Comparison of ENCODE assay signal across 8 cellular contexts in the genomic region with DNA sequence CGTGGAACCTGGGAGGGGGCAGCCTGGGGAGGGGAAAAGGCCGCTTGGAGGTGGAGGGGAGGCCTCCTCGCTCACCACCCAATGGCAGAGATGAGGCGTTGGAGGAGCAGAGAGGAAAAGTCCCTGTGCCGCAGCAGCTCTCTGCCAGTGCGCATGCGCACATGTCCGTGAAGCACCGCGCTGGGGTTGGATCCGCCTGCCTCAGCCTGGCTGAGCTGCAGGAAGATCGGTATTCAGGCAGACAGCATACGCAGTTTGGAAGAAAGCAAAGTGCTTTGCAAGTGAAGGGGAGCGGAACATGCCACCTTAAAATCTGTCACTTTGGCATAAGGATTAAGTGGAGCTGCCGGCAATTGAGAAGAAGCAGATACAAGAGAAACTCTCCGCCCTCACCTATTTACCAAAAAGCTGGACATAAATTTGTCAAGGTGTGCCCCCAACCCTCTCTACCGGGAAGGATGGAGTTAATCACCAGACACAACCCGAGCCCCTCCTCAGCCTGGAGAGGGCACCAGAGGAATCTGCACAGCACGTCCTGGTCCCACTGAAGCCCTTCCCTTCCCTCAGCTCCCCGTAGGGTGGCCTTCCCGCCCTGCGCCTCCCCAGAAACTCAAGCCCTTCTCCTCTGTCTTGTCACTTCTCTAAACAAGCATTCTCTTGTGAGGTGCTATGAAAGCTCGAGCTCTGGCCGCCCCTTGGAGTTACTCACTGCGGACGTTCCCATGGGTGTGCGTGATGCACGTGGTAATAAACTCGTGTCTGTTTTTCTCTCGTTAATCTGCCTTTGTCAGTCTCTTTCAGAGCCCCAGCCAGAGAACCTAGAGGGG. TPM values are rescaled to one million over a fixed set of nuclear protein-coding genes. Genes with fewer than 3 reads are reported as not detected.
DNase-seq lines count a peak whose midpoint lies in the region; ATAC-seq and TF ChIP-seq lines count a peak whose summit lies in the region.

No MANE protein-coding gene starts in this region.

- H3K4me3 ChIP-seq in adrenal gland (peak overlapping the region in 2 of 4 donors; percentile 2 to 54), heart right ventricle (peak overlapping the region in 9 of 10 donors; percentile 35 to 61 (median 52)), ovary (peak overlapping the region; percentile 50)

- TF ChIP-seq CTCF in C4-2B (conservative IDR thresholded peaks at IDR 0.05) (no peak), adrenal gland (IDR thresholded peaks at IDR 0.05) (no peak), heart right ventricle (IDR thresholded peaks at IDR 0.05) (peak in 6 of 9 donors; percentile 10 to 39 (median 22)), ovary (IDR thresholded peaks at IDR 0.05) (peak in 1 of 3 donors; percentile 22)

- peaks cover 7 to 12% of the 10 kb centered on the region in 2 donors for H3K4me1 ChIP-seq in adrenal gland (replicated peaks in 1 of 2)
- peaks cover 0 to 34% (median 16%) of the 10 kb centered on the region in 9 donors for H3K4me1 ChIP-seq in heart right ventricle
- H3K4me1 ChIP-seq in ovary (ENCODE audit: insufficient read depth): peaks cover 8% of the 10 kb centered on the region

- DNase-seq in M059J (ENCODE audit: low read depth) (peak; percentile 76), T-helper 1 cell (peak; percentile 33 to 78 (median 58)), adrenal gland (peak; percentile 87 to 93 (median 89)), heart right ventricle (peak; percentile 86 to 91), ovary (peak; percentile 91 to 93 (median 93))

- H3K27ac ChIP-seq in C4-2B (peak overlapping the region; percentile 27), adrenal gland (peak overlapping the region in 2 of 5 donors; percentile 34 to 35), heart right ventricle (peak overlapping the region in 9 of 10 donors; percentile 11 to 72 (median 60)), ovary (peak overlapping the region; percentile 36 to 75), temporal lobe (ENCODE audit: low read depth, low read length) (peak overlapping the region; percentile 41)

- TF ChIP-seq EP300 in ovary (IDR thresholded peaks at IDR 0.05): no peak

- TF ChIP-seq POLR2A in adrenal gland (IDR thresholded peaks at IDR 0.05) (peak in 1 of 2 donors; percentile 47), ovary (IDR thresholded peaks at IDR 0.05) (no peak)

- H3K27me3 ChIP-seq in adrenal gland (no peaks in the 10 kb centered on the region), heart right ventricle (peaks cover 0 to 6% (median 0%) of the 10 kb centered on the region in 7 donors), ovary (no peaks in the 10 kb centered on the region)

- 4 to 6% (median 5%) methylated on average over 25 to 30 of the region's 30 CpGs for WGBS in adrenal gland, 4 donors
- WGBS in heart right ventricle, 2 donors: 3 to 4% methylated on average over 30 of the region's 30 CpGs
- 1 to 2% (median 1%) methylated on average over 30 of the region's 30 CpGs for WGBS in ovary, 3 donors

- H3K36me3 ChIP-seq in adrenal gland (replicated peaks in 1 of 2) (no peaks in the 10 kb centered on the region), heart right ventricle (no peaks in the 10 kb centered on the region), ovary (no peaks in the 10 kb centered on the region)

- intact Hi-C loops in adrenal gland (cut with DNase I) (no loop called here), heart right ventricle (cut with DNase I) (loop anchor here in 2 of 10 donors (2.0 to 10.0 kb wide), 3 partner anchors 78 to 116 kb away; partner anchors contain the start of gene DEPP1 (in 1 of the 2)), ovary (cut with DNase I) (loop anchor here in 1 of 4 donors (5.0 kb wide), 1 partner anchor 78 kb away; the partner anchor contains the start of gene RASSF4)

- ATAC-seq in GM21381 (IDR thresholded peaks at IDR 0.05; ENCODE audit: unreplicated experiment): peak; percentile 80
- ATAC-seq in heart right ventricle: peak; percentile 90 to 97 (median 95)

- H3K9me3 ChIP-seq in adrenal gland (replicated peaks in 1 of 3): no peaks in the 10 kb centered on the region
- H3K9me3 ChIP-seq in heart right ventricle: no peaks in the 10 kb centered on the region
- no peaks in the 10 kb centered on the region for H3K9me3 ChIP-seq in ovary

RNA-seq across cellular contexts. Expression of gene TMEM72, which starts 32.2 kb away (rescaled TPM):
- 2.2 TPM in 1 of 2 replicates, not detected in the other for total RNA-seq in M059J (2014; rRNA removed; shearing (Covaris generic))
- not detected for total RNA-seq in adrenal gland
- not detected for polyA plus RNA-seq in adrenal gland
- total RNA-seq in heart right ventricle: under 1 TPM in 2 of 10 donors, not detected in 8; 0.17 to 0.22 TPM
- polyA plus RNA-seq in heart right ventricle: not detected
- not detected for total RNA-seq in ovary
- polyA plus RNA-seq in ovary: under 1 TPM in 1 of 2 donors, not detected in 1; 0.05 TPM
- not detected for total RNA-seq in temporal lobe

Comparison
In these comparisons a context has a peak if more than half of its experiments do, and no peak if none do; other contexts are left out.
1. CTCF ChIP-seq: peak in heart right ventricle (6 of 9); none in C4-2B (single experiment) and adrenal gland (0 of 6).
2. Peak in every context shown above with its lines, with median percentiles within 50 percentile points of each other: DNase-seq.